Comparison of ENCODE assay signal across 1 cellular context in genomic region chr6:43053545-43054205, GRCh38.
A peak's percentile ranks its signal among the peaks of the same experiment; 100 is the strongest.
TF ChIP-seq lines count a peak whose summit lies in the region.

TSS of gene CUL7 (minus strand) at chr6:43053851. CDS start at chr6:43052788, 1,063 bp downstream.

TF ChIP-seq in K562, 482 proteins besides CTCF, POLR2A, EP300 and RAD21 (continued from another document and continues in another):
- TF ChIP-seq, protein P1, sequence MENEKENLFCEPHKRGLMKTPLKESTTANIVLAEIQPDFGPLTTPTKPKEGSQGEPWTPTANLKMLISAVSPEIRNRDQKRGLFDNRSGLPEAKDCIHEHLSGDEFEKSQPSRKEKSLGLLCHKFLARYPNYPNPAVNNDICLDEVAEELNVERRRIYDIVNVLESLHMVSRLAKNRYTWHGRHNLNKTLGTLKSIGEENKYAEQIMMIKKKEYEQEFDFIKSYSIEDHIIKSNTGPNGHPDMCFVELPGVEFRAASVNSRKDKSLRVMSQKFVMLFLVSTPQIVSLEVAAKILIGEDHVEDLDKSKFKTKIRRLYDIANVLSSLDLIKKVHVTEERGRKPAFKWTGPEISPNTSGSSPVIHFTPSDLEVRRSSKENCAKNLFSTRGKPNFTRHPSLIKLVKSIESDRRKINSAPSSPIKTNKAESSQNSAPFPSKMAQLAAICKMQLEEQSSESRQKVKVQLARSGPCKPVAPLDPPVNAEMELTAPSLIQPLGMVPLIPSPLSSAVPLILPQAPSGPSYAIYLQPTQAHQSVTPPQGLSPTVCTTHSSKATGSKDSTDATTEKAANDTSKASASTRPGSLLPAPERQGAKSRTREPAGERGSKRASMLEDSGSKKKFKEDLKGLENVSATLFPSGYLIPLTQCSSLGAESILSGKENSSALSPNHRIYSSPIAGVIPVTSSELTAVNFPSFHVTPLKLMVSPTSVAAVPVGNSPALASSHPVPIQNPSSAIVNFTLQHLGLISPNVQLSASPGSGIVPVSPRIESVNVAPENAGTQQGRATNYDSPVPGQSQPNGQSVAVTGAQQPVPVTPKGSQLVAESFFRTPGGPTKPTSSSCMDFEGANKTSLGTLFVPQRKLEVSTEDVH (IDR thresholded peaks at IDR 0.05; ENCODE audit: low read depth, partially characterized antibody), result peak; percentile 91
- TF ChIP-seq MBD1 (CRISPR knock-in tag; IDR thresholded peaks at IDR 0.05) (no peak), DLX4 (CRISPR knock-in tag; IDR thresholded peaks at IDR 0.05) (no peak), CAMTA2 (CRISPR knock-in tag; conservative IDR thresholded peaks at IDR 0.05) (peak; percentile 98), ZNF740 (CRISPR knock-in tag; IDR thresholded peaks at IDR 0.05) (no peak), ZNF740 (tag; IDR thresholded peaks at IDR 0.05) (no peak), KAT8 (IDR thresholded peaks at IDR 0.05; ENCODE audit: low read depth) (no peak), HEY1 (CRISPR knock-in tag; IDR thresholded peaks at IDR 0.05; ENCODE audit: borderline replicate concordance) (peak; percentile 77; the same call in 1 of the 2 replicates), ZKSCAN3 (CRISPR knock-in tag; IDR thresholded peaks at IDR 0.05) (no peak), NCOA6 (IDR thresholded peaks at IDR 0.05) (no peak), ZNF24 (IDR thresholded peaks at IDR 0.05) (0 out of 2 replicates have a peak, but pooled peaks have one; percentile 40), RNF2 (IDR thresholded peaks at IDR 0.05) (peak; percentile 80; the same call in 1 of the 2 replicates), HNRNPL (IDR thresholded peaks at IDR 0.05; ENCODE audit: low read depth, low read length) (peak; percentile 100), JUN (IDR thresholded peaks at IDR 0.05; ENCODE audit: borderline replicate concordance, low read depth, low read length) (peak; percentile 37; the same call in 1 of the 2 replicates), JUN (CRISPR knock-in tag; IDR thresholded peaks at IDR 0.05; ENCODE audit: borderline replicate concordance) (no peak), ZZZ3 (IDR thresholded peaks at IDR 0.05) (no peak), BCOR (IDR thresholded peaks at IDR 0.05) (no peak), STAG1 (CRISPR knock-in tag; IDR thresholded peaks at IDR 0.05; ENCODE audit: borderline replicate concordance) (no peak), ZNF384 (IDR thresholded peaks at IDR 0.05; ENCODE audit: low read depth, low read length) (peak; percentile 35; the same call in 1 of the 2 replicates), ERF (CRISPR knock-in tag; IDR thresholded peaks at IDR 0.05) (peak; percentile 99), RBM14 (IDR thresholded peaks at IDR 0.05; ENCODE audit: borderline replicate concordance, insufficient read depth, low read depth, low read length) (no peak), SLC30A9 (CRISPR knock-in tag; IDR thresholded peaks at IDR 0.05) (no peak), FOXA3 (CRISPR knock-in tag; conservative IDR thresholded peaks at IDR 0.05 in 1 of 2, IDR thresholded peaks at IDR 0.05 in 1 of 2) (peak in 1 of 2 experiments; percentile 75; a peak in 2 of 4 replicates), NR2F6 (CRISPR knock-in tag; IDR thresholded peaks at IDR 0.05) (peak; percentile 95), CBX2 (IDR thresholded peaks at IDR 0.05; ENCODE audit: insufficient read depth, low read length, poor library complexity, severe bottlenecking) (no peak), CC2D1A (IDR thresholded peaks at IDR 0.05) (peak; percentile 92; the same call in 1 of the 2 replicates), ZNF561 (CRISPR knock-in tag; conservative IDR thresholded peaks at IDR 0.05) (peak; percentile 80), SNIP1 (IDR thresholded peaks at IDR 0.05; ENCODE audit: low read depth) (no peak), CXXC5 (CRISPR knock-in tag; IDR thresholded peaks at IDR 0.05) (peak; percentile 88), PHTF2 (CRISPR knock-in tag; IDR thresholded peaks at IDR 0.05) (peak; percentile 87), ZNF224 (CRISPR knock-in tag; IDR thresholded peaks at IDR 0.05) (no peak), REST (CRISPR knock-in tag; IDR thresholded peaks at IDR 0.05; ENCODE audit: low read depth) (peak; percentile 92), CBFA2T2 (conservative IDR thresholded peaks at IDR 0.05) (no peak), BHLHE40 (IDR thresholded peaks at IDR 0.05; ENCODE audit: low read length) (peak; percentile 23; the same call in 1 of the 2 replicates), ZC3H4 (CRISPR knock-in tag; IDR thresholded peaks at IDR 0.05; ENCODE audit: borderline replicate concordance) (no peak), L3MBTL2 (IDR thresholded peaks at IDR 0.05) (peak; percentile 47), MAFK (IDR thresholded peaks at IDR 0.05; ENCODE audit: low read length) (no peak; the same call in 1 of the 2 replicates), CTBP1 (IDR thresholded peaks at IDR 0.05; ENCODE audit: borderline replicate concordance) (peak; percentile 84), CBFA2T3 (IDR thresholded peaks at IDR 0.05) (no peak), TRIM25 (IDR thresholded peaks at IDR 0.05; ENCODE audit: borderline replicate concordance) (no peak), STAT5B (CRISPR knock-in tag; IDR thresholded peaks at IDR 0.05) (no peak), ZNF75A (CRISPR knock-in tag; IDR thresholded peaks at IDR 0.05) (peak; percentile 80), EP400 (IDR thresholded peaks at IDR 0.05) (peak; percentile 97), ZNF232 (CRISPR knock-in tag; IDR thresholded peaks at IDR 0.05) (no peak), ZBTB7A (IDR thresholded peaks at IDR 0.05; ENCODE audit: borderline replicate concordance, control insufficient read depth, low read depth, low read length) (peak; percentile 91), TRIM28 (IDR thresholded peaks at IDR 0.05) (peak; percentile 40; the same call in 1 of the 2 replicates), NR4A1 (CRISPR knock-in tag; IDR thresholded peaks at IDR 0.05) (0 out of 2 replicates have a peak, but pooled peaks have one; percentile 14), NR4A1 (tag; IDR thresholded peaks at IDR 0.05) (0 out of 2 replicates have a peak, but pooled peaks have one; percentile 40), YBX1 (IDR thresholded peaks at IDR 0.05) (no peak), ARNT (IDR thresholded peaks at IDR 0.05) (peak in 1 of 2 experiments; percentile 83; a peak in 2 of 4 replicates), U2AF1 (optimal IDR thresholded peaks at IDR 0.05; ENCODE audit: low read depth, low read length) (peak; percentile 82)
- TF ChIP-seq, protein P2, sequence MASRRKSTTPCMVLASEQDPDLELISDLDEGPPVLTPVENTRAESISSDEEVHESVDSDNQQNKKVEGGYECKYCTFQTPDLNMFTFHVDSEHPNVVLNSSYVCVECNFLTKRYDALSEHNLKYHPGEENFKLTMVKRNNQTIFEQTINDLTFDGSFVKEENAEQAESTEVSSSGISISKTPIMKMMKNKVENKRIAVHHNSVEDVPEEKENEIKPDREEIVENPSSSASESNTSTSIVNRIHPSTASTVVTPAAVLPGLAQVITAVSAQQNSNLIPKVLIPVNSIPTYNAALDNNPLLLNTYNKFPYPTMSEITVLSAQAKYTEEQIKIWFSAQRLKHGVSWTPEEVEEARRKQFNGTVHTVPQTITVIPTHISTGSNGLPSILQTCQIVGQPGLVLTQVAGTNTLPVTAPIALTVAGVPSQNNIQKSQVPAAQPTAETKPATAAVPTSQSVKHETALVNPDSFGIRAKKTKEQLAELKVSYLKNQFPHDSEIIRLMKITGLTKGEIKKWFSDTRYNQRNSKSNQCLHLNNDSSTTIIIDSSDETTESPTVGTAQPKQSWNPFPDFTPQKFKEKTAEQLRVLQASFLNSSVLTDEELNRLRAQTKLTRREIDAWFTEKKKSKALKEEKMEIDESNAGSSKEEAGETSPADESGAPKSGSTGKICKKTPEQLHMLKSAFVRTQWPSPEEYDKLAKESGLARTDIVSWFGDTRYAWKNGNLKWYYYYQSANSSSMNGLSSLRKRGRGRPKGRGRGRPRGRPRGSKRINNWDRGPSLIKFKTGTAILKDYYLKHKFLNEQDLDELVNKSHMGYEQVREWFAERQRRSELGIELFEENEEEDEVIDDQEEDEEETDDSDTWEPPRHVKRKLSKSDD (conservative IDR thresholded peaks at IDR 0.05; ENCODE audit: low read length), result no peak
- TF ChIP-seq, protein P3, sequence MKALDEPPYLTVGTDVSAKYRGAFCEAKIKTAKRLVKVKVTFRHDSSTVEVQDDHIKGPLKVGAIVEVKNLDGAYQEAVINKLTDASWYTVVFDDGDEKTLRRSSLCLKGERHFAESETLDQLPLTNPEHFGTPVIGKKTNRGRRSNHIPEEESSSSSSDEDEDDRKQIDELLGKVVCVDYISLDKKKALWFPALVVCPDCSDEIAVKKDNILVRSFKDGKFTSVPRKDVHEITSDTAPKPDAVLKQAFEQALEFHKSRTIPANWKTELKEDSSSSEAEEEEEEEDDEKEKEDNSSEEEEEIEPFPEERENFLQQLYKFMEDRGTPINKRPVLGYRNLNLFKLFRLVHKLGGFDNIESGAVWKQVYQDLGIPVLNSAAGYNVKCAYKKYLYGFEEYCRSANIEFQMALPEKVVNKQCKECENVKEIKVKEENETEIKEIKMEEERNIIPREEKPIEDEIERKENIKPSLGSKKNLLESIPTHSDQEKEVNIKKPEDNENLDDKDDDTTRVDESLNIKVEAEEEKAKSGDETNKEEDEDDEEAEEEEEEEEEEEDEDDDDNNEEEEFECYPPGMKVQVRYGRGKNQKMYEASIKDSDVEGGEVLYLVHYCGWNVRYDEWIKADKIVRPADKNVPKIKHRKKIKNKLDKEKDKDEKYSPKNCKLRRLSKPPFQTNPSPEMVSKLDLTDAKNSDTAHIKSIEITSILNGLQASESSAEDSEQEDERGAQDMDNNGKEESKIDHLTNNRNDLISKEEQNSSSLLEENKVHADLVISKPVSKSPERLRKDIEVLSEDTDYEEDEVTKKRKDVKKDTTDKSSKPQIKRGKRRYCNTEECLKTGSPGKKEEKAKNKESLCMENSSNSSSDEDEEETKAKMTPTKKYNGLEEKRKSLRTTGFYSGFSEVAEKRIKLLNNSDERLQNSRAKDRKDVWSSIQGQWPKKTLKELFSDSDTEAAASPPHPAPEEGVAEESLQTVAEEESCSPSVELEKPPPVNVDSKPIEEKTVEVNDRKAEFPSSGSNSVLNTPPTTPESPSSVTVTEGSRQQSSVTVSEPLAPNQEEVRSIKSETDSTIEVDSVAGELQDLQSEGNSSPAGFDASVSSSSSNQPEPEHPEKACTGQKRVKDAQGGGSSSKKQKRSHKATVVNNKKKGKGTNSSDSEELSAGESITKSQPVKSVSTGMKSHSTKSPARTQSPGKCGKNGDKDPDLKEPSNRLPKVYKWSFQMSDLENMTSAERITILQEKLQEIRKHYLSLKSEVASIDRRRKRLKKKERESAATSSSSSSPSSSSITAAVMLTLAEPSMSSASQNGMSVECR (CRISPR knock-in tag; IDR thresholded peaks at IDR 0.05), result peak; percentile 96
